Comparison of ENCODE assay signal across 11 cellular contexts in genomic region chr17:7502987-7503386, GRCh38. TPM values are rescaled to one million over a fixed set of nuclear protein-coding genes. Genes with fewer than 3 reads are reported as not detected.
DNase-seq lines count a peak whose midpoint lies in the region; TF ChIP-seq lines count a peak whose summit lies in the region.
"Had no signal": no experiment of that assay in that cellular context is flagged by ENCODE, and none has a peak within 500 bp of the region (broad histone marks: within the 10 kb centered on the region; RNA-seq: fewer than 3 reads in every experiment).

No MANE protein-coding gene starts in this region.

- intact Hi-C loops in ovary (cut with DNase I): no loop called here

- in situ Hi-C loops in KBM-7 (cut with MboI; ENCODE audit: low pct_unique_long_range_greater_than_20kb, low sequenced_read_pairs): no loop called here

- no peaks in the 10 kb centered on the region for H3K4me1 Mint-ChIP-seq in glutamatergic neuron (ENCODE audit: low read depth, unreplicated experiment)

- WGBS in ovary, 3 donors: 76 to 81% (median 76%) methylated on average over 14 of the region's 14 CpGs

- H3K27me3 ChIP-seq in ovary: no peaks in the 10 kb centered on the region
- H3K27me3 ChIP-seq: esophagus squamous epithelium, SJCRH30 had no signal

- H3K27ac Mint-ChIP-seq in glutamatergic neuron (ENCODE audit: unreplicated experiment): no peak overlapping the region

- H3K4me3 ChIP-seq in ovary: no peak overlapping the region
- H3K4me3 ChIP-seq: esophagus squamous epithelium, SJCRH30 had no signal

- H3K27me3 Mint-ChIP-seq in glutamatergic neuron (ENCODE audit: unreplicated experiment): no peaks in the 10 kb centered on the region

- TF ChIP-seq CTCF in glutamatergic neuron (IDR thresholded peaks at IDR 0.05; ENCODE audit: partially characterized antibody, unreplicated experiment): no peak
- TF ChIP-seq CTCF in ovary (IDR thresholded peaks at IDR 0.05): no peak

- H3K4me1 ChIP-seq in ovary (ENCODE audit: insufficient read depth): no peaks in the 10 kb centered on the region
- H3K4me1 ChIP-seq: esophagus squamous epithelium, SJCRH30 had no signal

- peaks cover 2% of the 10 kb centered on the region for H3K9me3 Mint-ChIP-seq in glutamatergic neuron (ENCODE audit: unreplicated experiment)
- H3K9me3 Mint-ChIP-seq: activated T-helper 1 cell treated with anti-CD3 and anti-CD28 coated beads, Interleukin-12 subunit alpha, Interleukin-12 subunit beta, Interleukin-2, Interleukin-4 antibody, amounts not matched to agents 30 ng/mL and 10 ng/mL and 1 ng/mL, durations not matched to agents 14 hours and 24 hours and 36 hours had no signal

- H3K4me3 Mint-ChIP-seq in glutamatergic neuron (ENCODE audit: unreplicated experiment): no peak overlapping the region
- H3K4me3 Mint-ChIP-seq: activated T-helper 1 cell treated with anti-CD3 and anti-CD28 coated beads, Interleukin-12 subunit alpha, Interleukin-12 subunit beta, Interleukin-2, Interleukin-4 antibody, amounts not matched to agents 30 ng/mL and 10 ng/mL and 1 ng/mL, durations not matched to agents 14 hours and 24 hours and 36 hours had no signal

- DNase-seq in COLO668 (lab: John Stamatoyannopoulos, UW; ENCODE audit: unreplicated experiment) (peak; percentile 1), KBM-7 (peak; percentile 26), glutamatergic neuron (peak; percentile 39), NCI-H226 (no peak), ovary (no peak), NCI-H774 (lab: John Stamatoyannopoulos, UW) (no peak)
- DNase-seq: esophagus squamous epithelium, Kasumi-1, SJCRH30 had no signal

- peaks cover 11% of the 10 kb centered on the region for H3K36me3 Mint-ChIP-seq in glutamatergic neuron (ENCODE audit: unreplicated experiment)

- no peaks in the 10 kb centered on the region for H3K36me3 ChIP-seq in ovary

- no peak for TF ChIP-seq POLR2A in ovary (IDR thresholded peaks at IDR 0.05)

- TF ChIP-seq EP300 in ovary (IDR thresholded peaks at IDR 0.05): no peak

- no peaks in the 10 kb centered on the region for H3K9me3 ChIP-seq in ovary
- H3K9me3 ChIP-seq: esophagus squamous epithelium, SJCRH30 had no signal

- H3K27ac ChIP-seq in ovary: no peak overlapping the region
- H3K27ac ChIP-seq: esophagus squamous epithelium, SJCRH30 had no signal

RNA-seq across cellular contexts. Expression of gene POLR2A, which starts 18.8 kb away (rescaled TPM):
- total RNA-seq in glutamatergic neuron (ENCODE audit: unreplicated experiment) (200 TPM), ovary (100 to 1,000 TPM in 2 of 7 donors, 10 to 100 TPM in 5; 39.5 to 110 (median 88.2) TPM)
- 10 to 100 TPM; 26.7 to 74.5 TPM for polyA plus RNA-seq in ovary

RNA-seq across cellular contexts. Expression of gene SLC35G6, which starts 21.7 kb away (rescaled TPM):
- total RNA-seq in glutamatergic neuron (ENCODE audit: unreplicated experiment) (0.34 TPM), ovary (not detected)
- polyA plus RNA-seq in ovary: not detected
- total RNA-seq: activated T-helper 1 cell treated with anti-CD3 and anti-CD28 coated beads, Interleukin-12 subunit alpha, Interleukin-12 subunit beta, Interleukin-2, Interleukin-4 antibody, amounts not matched to agents 30 ng/mL and 10 ng/mL and 1 ng/mL, durations not matched to agents 14 hours and 24 hours and 36 hours; esophagus squamous epithelium; myocyte; SJCRH30 had no signal

RNA-seq across cellular contexts. Expression of gene ZBTB4, which starts 23.6 kb away (rescaled TPM):
- total RNA-seq in glutamatergic neuron (ENCODE audit: unreplicated experiment): 25.1 TPM
- 100 to 1,000 TPM in 3 of 7 donors, 10 to 100 TPM in 4; 39.3 to 123 (median 85.5) TPM for total RNA-seq in ovary
- polyA plus RNA-seq in ovary: 10 to 100 TPM; 53.8 to 84.5 TPM

RNA-seq across cellular contexts. Expression of gene TNFSF12, which starts 45.9 kb away (rescaled TPM):
- 0.83 TPM for total RNA-seq in glutamatergic neuron (ENCODE audit: unreplicated experiment)
- total RNA-seq in ovary: 10 to 100 TPM; 37.3 to 78.3 (median 59.6) TPM
- polyA plus RNA-seq in ovary: 10 to 100 TPM; 26.6 to 70.1 TPM
- total RNA-seq: SJCRH30 had no signal

RNA-seq across cellular contexts. Expression of gene TNFSF13, which starts 55.6 kb away (rescaled TPM):
- total RNA-seq in glutamatergic neuron (ENCODE audit: unreplicated experiment): not detected
- 10 to 100 TPM; 10.4 to 38.8 (median 21.7) TPM for total RNA-seq in ovary
- 10 to 100 TPM; 16.9 to 33.1 TPM for polyA plus RNA-seq in ovary

Comparison
In these comparisons a context has a peak if more than half of its experiments do, and no peak if none do; other contexts are left out.
1. DNase-seq: peak in COLO668 (single experiment), KBM-7 (single experiment) and glutamatergic neuron (single experiment); none in NCI-H226 (single experiment), ovary (0 of 5) and NCI-H774 (single experiment).